Comparison of ENCODE assay signal across 13 cellular contexts in the genomic region with DNA sequence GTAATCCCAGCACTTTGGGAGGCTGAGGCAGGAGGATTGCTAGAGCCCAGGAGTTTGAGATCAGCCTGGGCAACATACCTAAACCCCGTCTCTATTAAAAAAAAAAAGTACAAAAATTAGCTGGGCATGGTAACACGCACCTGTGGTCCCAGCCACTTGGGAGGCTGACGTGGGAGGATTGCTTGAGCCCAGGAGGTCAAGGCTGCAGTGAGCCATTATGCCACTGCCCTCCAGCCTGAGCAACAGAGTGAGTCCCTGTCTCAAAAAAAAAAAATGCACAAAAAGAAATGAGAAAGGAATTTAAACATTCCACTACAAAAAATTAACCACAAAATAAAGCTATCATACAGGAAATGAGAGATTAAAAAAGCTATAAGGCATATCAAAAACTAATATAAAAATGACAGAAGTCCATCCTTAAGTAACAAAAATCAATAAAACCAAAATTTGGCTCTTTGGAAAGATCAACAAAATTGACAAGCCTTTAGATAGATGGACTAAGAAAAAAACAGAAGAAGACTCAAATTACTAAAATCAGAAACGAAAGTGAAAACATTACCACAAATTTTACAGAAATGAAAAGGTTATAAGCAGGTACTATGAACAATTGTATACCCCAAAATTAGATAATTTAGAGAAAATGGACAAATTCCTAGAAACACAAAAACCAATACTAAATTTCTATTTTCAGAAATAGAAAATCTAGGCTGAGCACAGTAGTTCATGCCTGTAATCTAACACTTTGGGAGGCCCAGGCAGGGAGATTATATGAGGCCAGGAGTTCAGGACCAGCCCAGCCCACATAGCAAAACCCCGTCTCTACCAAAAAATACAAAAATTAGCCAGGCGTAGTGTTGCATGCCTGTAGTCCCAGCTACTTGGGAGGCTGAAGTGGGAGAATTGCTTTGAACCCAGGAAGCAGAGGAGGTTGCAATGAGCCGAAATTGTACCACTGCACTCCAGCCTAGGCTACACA. TPM values are rescaled to one million over a fixed set of nuclear protein-coding genes. Genes with fewer than 3 reads are reported as not detected.
DNase-seq lines count a peak whose midpoint lies in the region; ATAC-seq and TF ChIP-seq lines count a peak whose summit lies in the region.
"Had no signal": no experiment of that assay in that cellular context is flagged by ENCODE, and none has a peak within 500 bp of the region (broad histone marks: within the 10 kb centered on the region; RNA-seq: fewer than 3 reads in every experiment).

No MANE protein-coding gene starts in this region.

- BruUV-seq in mammary epithelial cell (replicated peaks; lab: Mats Ljungman, UMichigan), result no TSS peak

- peak overlapping the region; percentile 42 for H3K4me3 Mint-ChIP-seq in activated CD8-positive, alpha-beta memory T cell treated with anti-CD3 and anti-CD28 coated beads, Interleukin-2, amount 10 ng/mL, durations not matched to agents 7 days and 5 days
- no peak overlapping the region for H3K4me3 Mint-ChIP-seq in stimulated activated effector memory CD8-positive, alpha-beta T cell treated with anti-CD3 and anti-CD28 coated beads, Interleukin-12 subunit alpha, Interleukin-12 subunit beta, amount 100 ng/mL, for 72 hours
- H3K4me3 Mint-ChIP-seq: nephron progenitor cell had no signal

- peaks cover 23% of the 10 kb centered on the region for H3K36me3 Mint-ChIP-seq in activated CD8-positive, alpha-beta memory T cell treated with anti-CD3 and anti-CD28 coated beads, Interleukin-2, amount 10 ng/mL, durations not matched to agents 7 days and 5 days
- no peaks in the 10 kb centered on the region for H3K36me3 Mint-ChIP-seq in stimulated activated effector memory CD8-positive, alpha-beta T cell treated with anti-CD3 and anti-CD28 coated beads, Interleukin-12 subunit alpha, Interleukin-12 subunit beta, amount 100 ng/mL, for 72 hours

- WGBS in mammary epithelial cell (ENCODE audit: low coverage, missing lambda C conversion rate), result 71% methylated on average over 6 of the region's 7 CpGs

- TF ChIP-seq CTCF in mammary epithelial cell (conservative IDR thresholded peaks at IDR 0.05 in 1 of 2, IDR thresholded peaks at IDR 0.05 in 1 of 2; ENCODE audit: extremely low read depth in 1 of 2, insufficient read depth in 1 of 2, low read depth in 1 of 2, low read length in 2 of 2), result no peak

- no peaks in the 10 kb centered on the region for H3K4me1 ChIP-seq in mammary epithelial cell (ENCODE audit: insufficient read depth, low read length)
- H3K4me1 ChIP-seq: spleen had no signal

- no peaks in the 10 kb centered on the region for H3K79me2 ChIP-seq in mammary epithelial cell (ENCODE audit: insufficient read depth, low read length)

- H2AFZ ChIP-seq in mammary epithelial cell (ENCODE audit: low read depth, low read length), result no peak overlapping the region
- H2AFZ ChIP-seq: GM23248 had no signal

- H3K4me2 ChIP-seq in mammary epithelial cell (ENCODE audit: insufficient read depth, low read depth, low read length), result no peak overlapping the region

- H3K9me3 Mint-ChIP-seq in activated CD8-positive, alpha-beta memory T cell treated with anti-CD3 and anti-CD28 coated beads, Interleukin-2, amount 10 ng/mL, durations not matched to agents 7 days and 5 days (ENCODE audit: low read depth), result peaks cover 14% of the 10 kb centered on the region
- H3K9me3 Mint-ChIP-seq in stimulated activated effector memory CD8-positive, alpha-beta T cell treated with anti-CD3 and anti-CD28 coated beads, Interleukin-12 subunit alpha, Interleukin-12 subunit beta, amount 100 ng/mL, for 72 hours, result peaks cover 16% of the 10 kb centered on the region

- CTCF ChIA-PET in activated CD8-positive, alpha-beta memory T cell treated with anti-CD3 and anti-CD28 coated beads, Interleukin-2, amount 10 ng/mL, durations not matched to agents 7 days and 5 days (lab: Charles Lee), result interaction anchor here (0.6 kb wide), 1 partner anchor 502 kb away, joined by 3 read pairs; no protein-coding TSS in a partner anchor
- CTCF ChIA-PET in mammary epithelial cell (lab: Charles Lee; ENCODE audit: low non-redundant PET), result interaction anchor here (0.6 kb wide), 1 partner anchor 804 kb away, joined by 5 read pairs; no protein-coding TSS in a partner anchor

- peak; percentile 83 for ATAC-seq in activated CD8-positive, alpha-beta memory T cell treated with anti-CD3 and anti-CD28 coated beads, Interleukin-2, amount 10 ng/mL, durations not matched to agents 7 days and 5 days
- ATAC-seq in HG02588 (IDR thresholded peaks at IDR 0.05; ENCODE audit: unreplicated experiment), result peak; percentile 80
- peak; percentile 87 for ATAC-seq in HG03439 (IDR thresholded peaks at IDR 0.05; ENCODE audit: unreplicated experiment)
- peak; percentile 58 for ATAC-seq in stimulated activated effector memory CD8-positive, alpha-beta T cell treated with anti-CD3 and anti-CD28 coated beads, Interleukin-12 subunit alpha, Interleukin-12 subunit beta, amount 100 ng/mL, for 72 hours

- H3K27ac ChIP-seq in mammary epithelial cell (ENCODE audit: insufficient read depth, low read depth, low read length), result no peak overlapping the region
- H3K27ac ChIP-seq: GM23248, spleen had no signal

- H3K4me3 ChIP-seq in mammary epithelial cell (replicated peaks in 1 of 3; ENCODE audit: insufficient read depth in 1 of 3, low read depth in 2 of 3, low read length in 3 of 3) (no peak overlapping the region), MG63 (no peak overlapping the region)
- H3K4me3 ChIP-seq: GM23248, spleen had no signal

- H3K27me3 ChIP-seq in mammary epithelial cell (ENCODE audit: insufficient read depth, low read length) (no peaks in the 10 kb centered on the region), MG63 (no peaks in the 10 kb centered on the region)

- H3K9ac ChIP-seq in mammary epithelial cell (ENCODE audit: insufficient read depth, low read length), result no peak overlapping the region
- H3K9ac ChIP-seq: GM23248 had no signal

- no peaks in the 10 kb centered on the region for H3K9me3 ChIP-seq in mammary epithelial cell (replicated peaks; ENCODE audit: insufficient read depth, low read length)
- peaks cover 8% of the 10 kb centered on the region; the same call in 1 of the 2 replicates for H3K9me3 ChIP-seq in MG63

- dilution Hi-C loops in mammary epithelial cell (cut with HindIII; ENCODE audit: low sequenced_read_pairs), result no loop called here

- in situ Hi-C loops in mammary epithelial cell (cut with MboI; ENCODE audit: low sequenced_read_pairs in 2 of 2), result no loop called here

- H4K20me1 ChIP-seq in mammary epithelial cell (ENCODE audit: insufficient read depth, low read length), result no peaks in the 10 kb centered on the region

- intact Hi-C loops in mammary epithelial cell (cut with micrococcal nuclease), result no loop called here

- peak overlapping the region; percentile 63 for H3K27ac Mint-ChIP-seq in activated CD8-positive, alpha-beta memory T cell treated with anti-CD3 and anti-CD28 coated beads, Interleukin-2, amount 10 ng/mL, durations not matched to agents 7 days and 5 days
- H3K27ac Mint-ChIP-seq in stimulated activated effector memory CD8-positive, alpha-beta T cell treated with anti-CD3 and anti-CD28 coated beads, Interleukin-12 subunit alpha, Interleukin-12 subunit beta, amount 100 ng/mL, for 72 hours, result peak overlapping the region; percentile 52
- H3K27ac Mint-ChIP-seq: nephron progenitor cell had no signal

- H3K36me3 ChIP-seq in mammary epithelial cell (ENCODE audit: insufficient read depth, low read length), result no peaks in the 10 kb centered on the region
- H3K36me3 ChIP-seq in MG63, result no peaks in the 10 kb centered on the region
- H3K36me3 ChIP-seq: spleen had no signal

- peaks cover 13% of the 10 kb centered on the region for H3K4me1 Mint-ChIP-seq in activated CD8-positive, alpha-beta memory T cell treated with anti-CD3 and anti-CD28 coated beads, Interleukin-2, amount 10 ng/mL, durations not matched to agents 7 days and 5 days
- peaks cover 12% of the 10 kb centered on the region for H3K4me1 Mint-ChIP-seq in stimulated activated effector memory CD8-positive, alpha-beta T cell treated with anti-CD3 and anti-CD28 coated beads, Interleukin-12 subunit alpha, Interleukin-12 subunit beta, amount 100 ng/mL, for 72 hours

- peaks cover 42% of the 10 kb centered on the region for H3K27me3 Mint-ChIP-seq in activated CD8-positive, alpha-beta memory T cell treated with anti-CD3 and anti-CD28 coated beads, Interleukin-2, amount 10 ng/mL, durations not matched to agents 7 days and 5 days

- no peak for DNase-seq in activated CD8-positive, alpha-beta memory T cell treated with anti-CD3 and anti-CD28 coated beads, Interleukin-2, amount 10 ng/mL, durations not matched to agents 7 days and 5 days
- no peak for DNase-seq in activated CD8-positive, alpha-beta memory T cell treated with anti-CD3 and anti-CD28 coated beads, Interleukin-2, amount 50 U/mL, for 48 hours
- DNase-seq in stimulated activated effector memory CD8-positive, alpha-beta T cell treated with anti-CD3 and anti-CD28 coated beads, Interleukin-12 subunit alpha, Interleukin-12 subunit beta, amount 100 ng/mL, for 72 hours (ENCODE audit: low spot score in 2 of 2), result no peak
- DNase-seq in GM19240 (ENCODE audit: insufficient read length, low spot score), result no peak
- DNase-seq in mammary epithelial cell, result no peak
- no peak for DNase-seq in MG63
- DNase-seq: central memory CD4-positive, alpha-beta T cell; GM23248; NCI-H510A treated with DMSO at 0.1 percent for 48 hours; nephron progenitor cell; spleen had no signal

RNA-seq across cellular contexts. Expression of gene NANOS1, which starts 42.4 kb away (rescaled TPM):
- total RNA-seq in activated CD8-positive, alpha-beta memory T cell treated with anti-CD3 and anti-CD28 coated beads, Interleukin-2, amount 10 ng/mL, durations not matched to agents 7 days and 5 days, result under 1 TPM; 0.23 to 0.28 TPM
- total RNA-seq in mammary epithelial cell, result 1 to 10 TPM; 1.2 to 9.8 TPM
- 2.1 TPM for polyA plus RNA-seq in mammary epithelial cell
- not detected for polyA minus RNA-seq in mammary epithelial cell
- total RNA-seq in MG63 (2014; rRNA removed; shearing (Covaris generic); ENCODE audit: low replicate concordance), result 10.2 and 11.3 TPM in 2 replicates
